Comparison of ENCODE assay signal across 13 cellular contexts in the genomic region with DNA sequence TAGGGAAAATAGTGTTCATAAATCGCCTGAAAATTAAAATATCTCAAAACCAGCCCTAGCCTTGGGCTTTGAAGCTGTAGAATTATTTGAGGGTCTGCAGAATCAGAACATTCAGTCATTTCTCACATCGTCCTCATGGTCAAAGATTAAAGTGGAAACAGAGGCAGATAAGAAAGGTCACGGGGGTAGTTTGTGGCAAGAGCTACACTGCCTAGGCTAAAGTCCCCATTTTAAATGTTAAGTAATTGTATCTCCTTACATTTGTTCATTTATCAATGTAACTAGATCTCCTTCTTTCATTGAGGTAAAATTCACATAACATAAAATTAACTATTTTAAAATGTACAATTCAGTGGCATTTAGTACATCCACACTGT.
"Had no signal": no experiment of that assay in that cellular context is flagged by ENCODE, and none has a peak within 500 bp of the region (broad histone marks: within the 10 kb centered on the region; RNA-seq: fewer than 3 reads in every experiment).

No MANE protein-coding gene starts in this region.

- H3K27me3 ChIP-seq: ovary had no signal

- H3K36me3 ChIP-seq: esophagus squamous epithelium, lower lobe of right lung, ovary had no signal

- H3K4me3 ChIP-seq: coronary artery, esophagus squamous epithelium, lower lobe of right lung, ovary had no signal

- DNase-seq: activated CD4-positive, alpha-beta T cell treated with anti-CD3 and anti-CD28 coated beads, Interleukin-2, amount 50 U/mL, for 1 hour; activated CD8-positive, alpha-beta memory T cell treated with anti-CD3 and anti-CD28 coated beads for 24 hours; activated gamma-delta T cell treated with Interleukin-2 at 50 U/mL for 16 hours; amniotic stem cell; central memory CD4-positive, alpha-beta T cell; esophagus squamous epithelium; immature natural killer cell; lower lobe of right lung; midbrain; ovary; stimulated activated CD4-positive, alpha-beta T cell treated with anti-CD3 and anti-CD28 coated beads, Interleukin-12 subunit alpha, Interleukin-12 subunit beta, amount 100 ng/mL, for 4 hours; stimulated activated CD4-positive, alpha-beta T cell treated with anti-CD3 and anti-CD28 coated beads, Interleukin-2, amount 100 ng/mL, for 24 hours had no signal

- H3K9me3 ChIP-seq: esophagus squamous epithelium, lower lobe of right lung, ovary had no signal

- H3K27ac ChIP-seq: coronary artery, esophagus squamous epithelium, lower lobe of right lung, ovary had no signal

- ATAC-seq: lower lobe of right lung had no signal
